Comparison of ENCODE assay signal across 10 cellular contexts in the genomic region with DNA sequence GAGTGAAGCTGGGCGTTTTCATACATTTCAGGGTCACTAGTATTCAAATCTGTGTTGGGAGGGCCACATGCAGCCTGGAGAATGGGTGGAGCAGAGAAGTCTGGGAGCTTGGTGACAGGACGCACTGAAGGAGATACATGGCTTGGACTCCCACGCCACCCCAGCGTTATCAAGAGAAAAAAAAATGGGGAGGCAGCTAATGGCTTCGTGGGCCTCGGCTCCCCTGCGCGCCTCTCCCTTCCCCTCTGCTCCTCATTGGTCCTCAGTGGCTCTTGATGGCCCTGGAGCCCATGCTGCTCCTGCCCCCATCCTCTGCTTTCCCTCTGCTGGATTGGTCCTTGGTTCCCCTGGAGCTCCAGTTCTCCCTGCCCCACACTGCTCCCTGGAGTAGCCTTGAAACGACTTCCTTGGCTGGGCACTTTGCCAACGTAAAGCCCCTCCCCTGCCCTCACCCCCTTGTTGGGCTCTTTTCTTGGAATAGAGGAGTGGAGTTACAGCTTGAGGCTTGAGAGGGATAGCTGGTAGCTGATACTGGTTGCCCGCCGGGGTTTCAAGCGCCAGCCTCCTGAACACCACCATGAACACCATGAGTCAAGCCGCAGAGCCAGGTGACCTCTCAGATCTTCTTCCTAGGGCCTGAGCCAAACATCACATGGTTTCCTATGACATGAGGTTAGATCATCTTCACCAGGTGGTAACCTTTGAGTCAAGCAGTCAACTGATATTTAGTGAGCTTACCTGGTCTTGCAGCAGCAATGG.
A peak's percentile ranks its signal among the peaks of the same experiment; 100 is the strongest.
DNase-seq lines count a peak whose midpoint lies in the region; ATAC-seq, FAIRE-seq and TF ChIP-seq lines count a peak whose summit lies in the region.
"Had no signal": no experiment of that assay in that cellular context is flagged by ENCODE, and none has a peak within 500 bp of the region (broad histone marks: within the 10 kb centered on the region; RNA-seq: fewer than 3 reads in every experiment).

No MANE protein-coding gene starts in this region.

- H3K4me3 ChIP-seq in endothelial cell of umbilical vein (replicated peaks in 1 of 3; ENCODE audit: insufficient read depth in 1 of 3, low read depth in 1 of 3, low read length in 3 of 3) = no peak overlapping the region
- H3K4me3 ChIP-seq: esophagus squamous epithelium had no signal

- H3K4me2 ChIP-seq in endothelial cell of umbilical vein (ENCODE audit: insufficient read depth, low read length) = no peak overlapping the region

- no peaks in the 10 kb centered on the region for H3K9me3 ChIP-seq in endothelial cell of umbilical vein (replicated peaks; ENCODE audit: control insufficient read depth, insufficient read depth, low read length)
- H3K9me3 ChIP-seq: esophagus squamous epithelium had no signal

- H3K79me2 ChIP-seq in endothelial cell of umbilical vein (ENCODE audit: control insufficient read depth, insufficient read depth, low read length) = peaks cover 15% of the 10 kb centered on the region

- no TSS peak for BruUV-seq in endothelial cell of umbilical vein (replicated peaks; lab: Mats Ljungman, UMichigan)

- dilution Hi-C loops in endothelial cell of umbilical vein (cut with MboI; ENCODE audit: extremely low pct_ligation_motif_present, low sequenced_read_pairs) = loop anchor here (25.0 kb wide), 2 partner anchors 174 to 276 kb away; a partner anchor contains a TSS

- intact Hi-C loops in endothelial cell of umbilical vein (cut with micrococcal nuclease) = loop anchor here (1.0 to 5.0 kb wide), 6 partner anchors 105 to 665 kb away; no protein-coding TSS in a partner anchor

- H3K27ac Mint-ChIP-seq in T-helper 2 cell treated with Interferon-gamma antibody and Interleukin-4, amounts not matched to agents 5 μg/mL and 100 μg/mL, for 36 hours = peak overlapping the region; percentile 74

- no peak overlapping the region for H2AFZ ChIP-seq in endothelial cell of umbilical vein (ENCODE audit: low read depth, low read length)

- H3K4me1 ChIP-seq in endothelial cell of umbilical vein (ENCODE audit: control insufficient read depth, extremely low read depth, insufficient read depth, low read length) = peaks cover 25% of the 10 kb centered on the region

- DNase-seq in stimulated activated CD4-positive, alpha-beta T cell treated with anti-CD3 and anti-CD28 coated beads, Interleukin-1b, Interleukin-23, amount 100 ng/mL, for 48 hours = peak; percentile 68
- DNase-seq in stimulated activated CD4-positive, alpha-beta T cell treated with anti-CD3 and anti-CD28 coated beads, Interleukin-4, amount 100 ng/mL, for 24 hours = no peak
- no peak for DNase-seq in T-helper 2 cell treated with Interferon-gamma antibody and Interleukin-4, amounts not matched to agents 5 μg/mL and 100 μg/mL, for 36 hours (ENCODE audit: low spot score)
- DNase-seq in endothelial cell of umbilical vein (ENCODE audit: low read depth, low spot score) (peak; percentile 60), urothelium cell line (ENCODE audit: low spot score) (peak; percentile 58), COLO829 (ENCODE audit: low spot score) (no peak), germinal center (ENCODE audit: low spot score) (no peak)
- DNase-seq: esophagus squamous epithelium had no signal

- H3K9me3 Mint-ChIP-seq in T-helper 2 cell treated with Interferon-gamma antibody and Interleukin-4, amounts not matched to agents 5 μg/mL and 100 μg/mL, for 36 hours = peaks cover 6% of the 10 kb centered on the region
- H3K9me3 Mint-ChIP-seq: neural crest cell had no signal

- H3K4me1 Mint-ChIP-seq in T-helper 2 cell treated with Interferon-gamma antibody and Interleukin-4, amounts not matched to agents 5 μg/mL and 100 μg/mL, for 36 hours (ENCODE audit: low read depth) = peaks cover 37% of the 10 kb centered on the region
- H3K4me1 Mint-ChIP-seq: neural crest cell had no signal

- H3K27ac ChIP-seq in endothelial cell of umbilical vein (ENCODE audit: insufficient read depth, low read depth, low read length) = no peak overlapping the region

- no peak for ATAC-seq in HG03097 (IDR thresholded peaks at IDR 0.05; ENCODE audit: low FRiP score, unreplicated experiment)

- H3K36me3 Mint-ChIP-seq in T-helper 2 cell treated with Interferon-gamma antibody and Interleukin-4, amounts not matched to agents 5 μg/mL and 100 μg/mL, for 36 hours (ENCODE audit: low read depth) = peaks cover 81% of the 10 kb centered on the region

- POLR2A ChIA-PET in endothelial cell of umbilical vein (lab: Charles Lee) = no interaction called here

- no peak overlapping the region for H3K9ac ChIP-seq in endothelial cell of umbilical vein (replicated peaks; ENCODE audit: extremely low read depth, insufficient read depth, low read length)

- H3K36me3 ChIP-seq in endothelial cell of umbilical vein (ENCODE audit: control insufficient read depth in 2 of 2, extremely low read depth in 1 of 2, insufficient read depth in 2 of 2, low read length in 2 of 2) = peaks cover 22 to 27% of the 10 kb centered on the region in 2 experiments

- no peaks in the 10 kb centered on the region for H3K9me1 ChIP-seq in endothelial cell of umbilical vein (replicated peaks; ENCODE audit: control insufficient read depth, extremely low read depth, insufficient read depth, low read length)

- H4K20me1 ChIP-seq in endothelial cell of umbilical vein (replicated peaks; ENCODE audit: control insufficient read depth, extremely low read depth, insufficient read depth, low read length) = no peaks in the 10 kb centered on the region

- TF ChIP-seq POLR2A in endothelial cell of umbilical vein (IDR thresholded peaks at IDR 0.05; ENCODE audit: low read depth, low read length) = no peak

- no peaks in the 10 kb centered on the region for H3K27me3 Mint-ChIP-seq in T-helper 2 cell treated with Interferon-gamma antibody and Interleukin-4, amounts not matched to agents 5 μg/mL and 100 μg/mL, for 36 hours (ENCODE audit: low read depth)

- no peak overlapping the region for H3K4me3 Mint-ChIP-seq in T-helper 2 cell treated with Interferon-gamma antibody and Interleukin-4, amounts not matched to agents 5 μg/mL and 100 μg/mL, for 36 hours
- H3K4me3 Mint-ChIP-seq: neural crest cell had no signal

- no peaks in the 10 kb centered on the region for H3K27me3 ChIP-seq in endothelial cell of umbilical vein (ENCODE audit: control insufficient read depth in 2 of 2, insufficient read depth in 2 of 2, low read length in 2 of 2)
- H3K27me3 ChIP-seq: esophagus squamous epithelium had no signal

- no peak for FAIRE-seq in endothelial cell of umbilical vein (lab: Jason Lieb, UNC)
- FAIRE-seq in urothelium cell line (lab: Jason Lieb, UNC) = peak; percentile 30

- CTCF ChIA-PET in endothelial cell of umbilical vein (lab: Charles Lee) = interaction anchor here (0.6 to 3.5 kb wide), 20 partner anchors 10 to 666 kb away, joined by 3 to 40 read pairs (median 4); a partner anchor contains a TSS

- no peak for TF ChIP-seq CTCF in endothelial cell of umbilical vein (IDR thresholded peaks at IDR 0.05; ENCODE audit: extremely low read depth in 1 of 2, insufficient read depth in 1 of 2, low read depth in 1 of 2, low read length in 2 of 2)

TF ChIP-seq in endothelial cell of umbilical vein, 7 proteins besides CTCF, POLR2A, EP300 and RAD21:
- TF ChIP-seq, protein P1, sequence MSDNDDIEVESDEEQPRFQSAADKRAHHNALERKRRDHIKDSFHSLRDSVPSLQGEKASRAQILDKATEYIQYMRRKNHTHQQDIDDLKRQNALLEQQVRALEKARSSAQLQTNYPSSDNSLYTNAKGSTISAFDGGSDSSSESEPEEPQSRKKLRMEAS (IDR thresholded peaks at IDR 0.05; ENCODE audit: insufficient read depth, insufficient read length) = no peak
- TF ChIP-seq MYC (IDR thresholded peaks at IDR 0.05; ENCODE audit: low read depth, low read length) (no peak), EZH2 (IDR thresholded peaks at IDR 0.05; ENCODE audit: borderline replicate concordance, low read depth, low read length, severe bottlenecking) (no peak), FOS (IDR thresholded peaks at IDR 0.05; ENCODE audit: borderline replicate concordance, insufficient read depth, low read length) (no peak)

Comparison
In these comparisons a context has a peak if more than half of its experiments do, and no peak if none do; other contexts are left out.
1. DNase-seq: peak in stimulated activated CD4-positive, alpha-beta T cell treated with anti-CD3 and anti-CD28 coated beads, Interleukin-1b, Interleukin-23, amount 100 ng/mL, for 48 hours (single experiment), endothelial cell of umbilical vein (single experiment) and urothelium cell line (single experiment); none in stimulated activated CD4-positive, alpha-beta T cell treated with anti-CD3 and anti-CD28 coated beads, Interleukin-4, amount 100 ng/mL, for 24 hours (single experiment), T-helper 2 cell treated with Interferon-gamma antibody and Interleukin-4, amounts not matched to agents 5 μg/mL and 100 μg/mL, for 36 hours (single experiment), COLO829 (single experiment) and germinal center (single experiment).